ENCODE assay signal across 10 cellular contexts in genomic region chr10:77392851-77393250, GRCh38.
DNase-seq lines count a peak whose midpoint lies in the region; ATAC-seq and TF ChIP-seq lines count a peak whose summit lies in the region.
"Had no signal": no experiment of that assay in that cellular context is flagged by ENCODE, and none has a peak within 500 bp of the region (broad histone marks: within the 10 kb centered on the region; RNA-seq: fewer than 3 reads in every experiment).

No MANE protein-coding gene starts in this region.

- intact Hi-C loops in natural killer cell (cut with micrococcal nuclease) = no loop called here

- TF ChIP-seq CTCF in osteocyte (IDR thresholded peaks at IDR 0.05) (no peak), glutamatergic neuron (IDR thresholded peaks at IDR 0.05; ENCODE audit: partially characterized antibody, unreplicated experiment) (no peak), WTC11 (IDR thresholded peaks at IDR 0.05) (no peak), natural killer cell (IDR thresholded peaks at IDR 0.05) (no peak)

- POLR2A ChIA-PET in WTC11 (lab: Charles Lee) = no interaction called here

- H3K27me3 Mint-ChIP-seq in osteocyte (ENCODE audit: unreplicated experiment) = no peaks in the 10 kb centered on the region
- peaks cover 8% of the 10 kb centered on the region for H3K27me3 Mint-ChIP-seq in glutamatergic neuron (ENCODE audit: unreplicated experiment)
- H3K27me3 Mint-ChIP-seq in WTC11 (ENCODE audit: low read depth) = no peaks in the 10 kb centered on the region
- peaks cover 6 to 17% of the 10 kb centered on the region in 2 donors for H3K27me3 Mint-ChIP-seq in natural killer cell (ENCODE audit: low read depth in 2 of 2)
- H3K27me3 Mint-ChIP-seq: brain had no signal

- CTCF ChIA-PET in WTC11 (lab: Charles Lee) = interaction anchor here (0.7 to 3.6 kb wide), 12 partner anchors 9 to 376 kb away, joined by 3 to 14 read pairs (median 4); no protein-coding TSS in a partner anchor

- H3K27ac Mint-ChIP-seq in osteocyte (ENCODE audit: unreplicated experiment) (peak overlapping the region; percentile 89), glutamatergic neuron (ENCODE audit: unreplicated experiment) (no peak overlapping the region), WTC11 (no peak overlapping the region), natural killer cell (no peak overlapping the region)
- H3K27ac Mint-ChIP-seq: naive B cell had no signal

- DNase-seq in DMS153 treated with DMSO at 0.1 percent for 48 hours (lab: John Stamatoyannopoulos, UW; ENCODE audit: unreplicated experiment) (peak; percentile 88), NCI-H345 (lab: John Stamatoyannopoulos, UW) (peak; percentile 78), dedifferentiated amniotic fluid mesenchymal stem cell (ENCODE audit: extremely low spot score) (peak; percentile 92), osteocyte (ENCODE audit: extremely low spot score, unreplicated experiment) (no peak), glutamatergic neuron (no peak), WTC11 (ENCODE audit: low spot score) (no peak), natural killer cell (no peak)
- DNase-seq: naive B cell had no signal

- H3K36me3 Mint-ChIP-seq in osteocyte (ENCODE audit: unreplicated experiment) = peaks cover 3% of the 10 kb centered on the region
- no peaks in the 10 kb centered on the region for H3K36me3 Mint-ChIP-seq in glutamatergic neuron (ENCODE audit: unreplicated experiment)
- H3K36me3 Mint-ChIP-seq in WTC11 = no peaks in the 10 kb centered on the region
- no peaks in the 10 kb centered on the region for H3K36me3 Mint-ChIP-seq in natural killer cell
- H3K36me3 Mint-ChIP-seq: brain, naive B cell had no signal

- no peak for ATAC-seq in WTC11
- ATAC-seq in GM21737 (IDR thresholded peaks at IDR 0.05; ENCODE audit: unreplicated experiment) = no peak
- ATAC-seq in natural killer cell = no peak

- H3K4me1 Mint-ChIP-seq in osteocyte (ENCODE audit: unreplicated experiment) (peaks cover 57% of the 10 kb centered on the region), glutamatergic neuron (ENCODE audit: low read depth, unreplicated experiment) (peaks cover 43% of the 10 kb centered on the region), WTC11 (peaks cover 40% of the 10 kb centered on the region), natural killer cell (no peaks in the 10 kb centered on the region)
- H3K4me1 Mint-ChIP-seq: naive B cell had no signal

- no peaks in the 10 kb centered on the region for H3K9me3 Mint-ChIP-seq in osteocyte (ENCODE audit: unreplicated experiment)
- H3K9me3 Mint-ChIP-seq in glutamatergic neuron (ENCODE audit: unreplicated experiment) = peaks cover 10% of the 10 kb centered on the region
- no peaks in the 10 kb centered on the region for H3K9me3 Mint-ChIP-seq in WTC11
- no peaks in the 10 kb centered on the region for H3K9me3 Mint-ChIP-seq in natural killer cell
- H3K9me3 Mint-ChIP-seq: brain, naive B cell had no signal

- H3K4me3 Mint-ChIP-seq in osteocyte (ENCODE audit: unreplicated experiment) (no peak overlapping the region), glutamatergic neuron (ENCODE audit: unreplicated experiment) (no peak overlapping the region), WTC11 (no peak overlapping the region), natural killer cell (no peak overlapping the region)
- H3K4me3 Mint-ChIP-seq: brain, naive B cell had no signal

TF ChIP-seq in WTC11, 78 proteins besides CTCF, POLR2A, EP300 and RAD21:
- TF ChIP-seq NFYB (CRISPR knock-in tag; conservative IDR thresholded peaks at IDR 0.05; ENCODE audit: low read depth) (no peak), KAT7 (CRISPR knock-in tag; IDR thresholded peaks at IDR 0.05; ENCODE audit: borderline replicate concordance) (no peak), TP53 (CRISPR knock-in tag; IDR thresholded peaks at IDR 0.05) (no peak), CDX4 (CRISPR knock-in tag; IDR thresholded peaks at IDR 0.05; ENCODE audit: borderline replicate concordance) (no peak), ATF1 (CRISPR knock-in tag; IDR thresholded peaks at IDR 0.05) (no peak), SMAD4 (CRISPR knock-in tag; IDR thresholded peaks at IDR 0.05) (no peak), ATF3 (CRISPR knock-in tag; conservative IDR thresholded peaks at IDR 0.05) (no peak), FOXJ3 (CRISPR knock-in tag; IDR thresholded peaks at IDR 0.05; ENCODE audit: borderline replicate concordance) (no peak), ZNF532 (CRISPR knock-in tag; IDR thresholded peaks at IDR 0.05; ENCODE audit: borderline replicate concordance) (no peak), ZNF396 (CRISPR knock-in tag; IDR thresholded peaks at IDR 0.05; ENCODE audit: borderline replicate concordance) (no peak)

Comparison
In these comparisons a context has a peak if more than half of its experiments do, and no peak if none do; other contexts are left out.
1. DNase-seq: peak in DMS153 treated with DMSO at 0.1 percent for 48 hours (single experiment), NCI-H345 (single experiment) and dedifferentiated amniotic fluid mesenchymal stem cell (single experiment); none in osteocyte (single experiment), glutamatergic neuron (single experiment), WTC11 (single experiment) and natural killer cell (single experiment).